ENCODE assay signal across 5 cellular contexts in genomic region chr10:8192301-8192700, GRCh38.
"Had no signal": no experiment of that assay in that cellular context is flagged by ENCODE, and none has a peak within 500 bp of the region (broad histone marks: within the 10 kb centered on the region; RNA-seq: fewer than 3 reads in every experiment).

No MANE protein-coding gene starts in this region.

- DNase-seq: IMR-90, KBM-7 had no signal

- H3K4me3 Mint-ChIP-seq: IgD-negative memory B cell had no signal

- H3K27ac Mint-ChIP-seq: IgD-negative memory B cell had no signal

- H3K36me3 Mint-ChIP-seq: IgD-negative memory B cell had no signal

- H3K27me3 Mint-ChIP-seq: IgD-negative memory B cell had no signal

- H3K27ac ChIP-seq: HL-60 had no signal

- H3K4me3 ChIP-seq: K562 had no signal
